Comparison of ENCODE assay signal across 12 cellular contexts in genomic region chr22:49013707-49014106, GRCh38.
"Had no signal": no experiment of that assay in that cellular context is flagged by ENCODE, and none has a peak within 500 bp of the region (broad histone marks: within the 10 kb centered on the region; RNA-seq: fewer than 3 reads in every experiment).

No MANE protein-coding gene starts in this region.

- H3K9me3 ChIP-seq: left ventricle myocardium inferior, prostate gland, spleen, transverse colon had no signal

- H3K27me3 ChIP-seq: transverse colon had no signal

- DNase-seq: activated CD4-positive, alpha-beta memory T cell treated with anti-CD3 and anti-CD28 coated beads for 36 hours; activated naive CD4-positive, alpha-beta T cell treated with anti-CD3 and anti-CD28 coated beads for 36 hours; caudate nucleus; foreskin fibroblast; hippocampal formation; left ventricle myocardium inferior; natural killer cell; occipital lobe; spleen; transverse colon had no signal

- ATAC-seq: natural killer cell had no signal

- H3K4me1 ChIP-seq: prostate gland, transverse colon had no signal

- H3K36me3 ChIP-seq: left ventricle myocardium inferior, prostate gland, spleen, transverse colon had no signal

- H3K27ac ChIP-seq: left ventricle myocardium inferior, prostate gland, SK-N-MC, spleen, transverse colon had no signal

- H3K4me3 ChIP-seq: left ventricle myocardium inferior, prostate gland, SK-N-MC, spleen, transverse colon had no signal
